8 cellular contexts compared by ENCODE assay signal in genomic region chr3:24185738-24186384, GRCh38.
DNase-seq lines count a peak whose midpoint lies in the region; ATAC-seq and TF ChIP-seq lines count a peak whose summit lies in the region.

No MANE protein-coding gene starts in this region.

- no peak overlapping the region for H3K9ac ChIP-seq in liver (ENCODE audit: low read depth in 1 of 2, low read length in 2 of 2)

- H3K9me3 ChIP-seq in liver (ENCODE audit: control insufficient read depth in 4 of 4, low read length in 3 of 4) = no peaks in the 10 kb centered on the region
- H3K9me3 ChIP-seq in stomach = no peaks in the 10 kb centered on the region

- no peak for TF ChIP-seq POLR2A in stomach (IDR thresholded peaks at IDR 0.05)

- H3K27ac ChIP-seq in liver (ENCODE audit: low read depth in 1 of 2, low read length in 2 of 2) (no peak overlapping the region), stomach (peak overlapping the region in 1 of 5 donors; percentile 16)

- ATAC-seq in GM21367 (IDR thresholded peaks at IDR 0.05; ENCODE audit: unreplicated experiment) (peak; percentile 87), HG03565 (IDR thresholded peaks at IDR 0.05; ENCODE audit: unreplicated experiment) (peak; percentile 74)

- no peaks in the 10 kb centered on the region for H3K27me3 ChIP-seq in liver (ENCODE audit: control insufficient read depth in 4 of 4, insufficient read depth in 4 of 4, low read length in 3 of 4)
- no peaks in the 10 kb centered on the region for H3K27me3 ChIP-seq in stomach

- H3K36me3 ChIP-seq in liver (ENCODE audit: control insufficient read depth in 4 of 4, insufficient read depth in 3 of 4, low read depth in 1 of 4, low read length in 3 of 4) (no peaks in the 10 kb centered on the region), stomach (no peaks in the 10 kb centered on the region)

- intact Hi-C loops in stomach (cut with DNase I; ENCODE audit: low total_unique reads) = no loop called here

- no peak for TF ChIP-seq EP300 in stomach (IDR thresholded peaks at IDR 0.05)

- TF ChIP-seq RAD21 in liver (IDR thresholded peaks at IDR 0.05) = peak; percentile 74 to 79

- peak; percentile 84 for TF ChIP-seq CTCF in choroid plexus epithelial cell (conservative IDR thresholded peaks at IDR 0.05; ENCODE audit: low read depth, low read length)
- peak; percentile 48 for TF ChIP-seq CTCF in liver (IDR thresholded peaks at IDR 0.05; ENCODE audit: low read depth, low read length, missing input control)
- TF ChIP-seq CTCF in stomach (IDR thresholded peaks at IDR 0.05) = peak in 5 of 7 experiments; percentile 32 to 60 (median 43)

- peak; percentile 35 for DNase-seq in NCI-H2029 (lab: John Stamatoyannopoulos, UW)
- no peak for DNase-seq in NCI-H2029 treated with DMSO at 0.1 percent for 48 hours (lab: John Stamatoyannopoulos, UW)
- DNase-seq in RKO (ENCODE audit: low spot score) = peak; percentile 59
- peak; percentile 86 for DNase-seq in choroid plexus epithelial cell (ENCODE audit: low read depth)
- peak; percentile 37 for DNase-seq in stomach

- 60% methylated on average over 5 of the region's 5 CpGs for WGBS in liver
- WGBS in stomach, 5 donors = 36 to 44% (median 37%) methylated on average over 5 of the region's 5 CpGs

- peaks cover 0 to 7% (median 2%) of the 10 kb centered on the region in 4 donors for H3K4me1 ChIP-seq in liver (ENCODE audit: control insufficient read depth in 4 of 4, insufficient read depth in 4 of 4, low read length in 3 of 4)
- H3K4me1 ChIP-seq in stomach = peaks cover 0 to 20% (median 9%) of the 10 kb centered on the region in 4 donors

- H3K4me3 ChIP-seq in choroid plexus epithelial cell (ENCODE audit: low read depth, low read length) = no peak overlapping the region
- no peak overlapping the region for H3K4me3 ChIP-seq in liver (ENCODE audit: low read depth in 1 of 3, low read length in 3 of 3)
- H3K4me3 ChIP-seq in stomach = no peak overlapping the region

TF ChIP-seq in liver, 16 proteins besides CTCF, POLR2A, EP300 and RAD21:
- TF ChIP-seq TAF1 (conservative IDR thresholded peaks at IDR 0.05) (no peak), HNF4A (conservative IDR thresholded peaks at IDR 0.05) (no peak)
